In genomic region chr17:50954641-50955121, GRCh38 we compare ENCODE assay signal across 9 cellular contexts.
A peak's percentile ranks its signal among the peaks of the same experiment; 100 is the strongest.
DNase-seq lines count a peak whose midpoint lies in the region; ATAC-seq, FAIRE-seq and TF ChIP-seq lines count a peak whose summit lies in the region.
"Had no signal": no experiment of that assay in that cellular context is flagged by ENCODE, and none has a peak within 500 bp of the region (broad histone marks: within the 10 kb centered on the region; RNA-seq: fewer than 3 reads in every experiment).

No MANE protein-coding gene starts in this region.

- TF ChIP-seq EP300 in sigmoid colon (IDR thresholded peaks at IDR 0.05): no peak

- no peak for TF ChIP-seq POLR2A in sigmoid colon (IDR thresholded peaks at IDR 0.05)

- no peak for FAIRE-seq in frontal cortex (lab: Jason Lieb, UNC)

- TF ChIP-seq CTCF in GM10248 (IDR thresholded peaks at IDR 0.05; ENCODE audit: control extremely low read depth, extremely low read depth, low read depth, missing control alignments): no peak
- no peak for TF ChIP-seq CTCF in RWPE2 (IDR thresholded peaks at IDR 0.05; ENCODE audit: poor library complexity, severe bottlenecking)
- TF ChIP-seq CTCF in right atrium auricular region (IDR thresholded peaks at IDR 0.05): no peak
- no peak for TF ChIP-seq CTCF in sigmoid colon (IDR thresholded peaks at IDR 0.05)

- H3K9me3 ChIP-seq in RWPE2 (ENCODE audit: severe bottlenecking) (no peaks in the 10 kb centered on the region), right atrium auricular region (no peaks in the 10 kb centered on the region), sigmoid colon (no peaks in the 10 kb centered on the region)

- intact Hi-C loops in sigmoid colon (cut with DNase I): loop anchor here (5.0 to 10.0 kb wide), 2 partner anchors 167 to 410 kb away; partner anchors contain the start of gene SPATA20

- H3K4me1 ChIP-seq in RWPE2 (ENCODE audit: insufficient read depth, poor library complexity, severe bottlenecking): peaks cover 42% of the 10 kb centered on the region
- H3K4me1 ChIP-seq in right atrium auricular region: peaks cover 0 to 48% of the 10 kb centered on the region in 2 donors
- peaks cover 0 to 45% (median 37%) of the 10 kb centered on the region in 4 donors for H3K4me1 ChIP-seq in sigmoid colon

- H3K27me3 ChIP-seq in RWPE2 (ENCODE audit: insufficient read depth, poor library complexity, severe bottlenecking): no peaks in the 10 kb centered on the region
- no peaks in the 10 kb centered on the region for H3K27me3 ChIP-seq in right atrium auricular region
- H3K27me3 ChIP-seq in sigmoid colon: no peaks in the 10 kb centered on the region

- H3K27ac ChIP-seq in RWPE2 (ENCODE audit: poor library complexity, severe bottlenecking) (peak overlapping the region; percentile 34), right atrium auricular region (peak overlapping the region; percentile 38 to 53), sigmoid colon (peak overlapping the region; percentile 33 to 66 (median 61))

- no peak for ATAC-seq in RWPE2 (ENCODE audit: low read depth)
- ATAC-seq in GM19467 (IDR thresholded peaks at IDR 0.05; ENCODE audit: unreplicated experiment): no peak

- no peak overlapping the region for H3K4me3 ChIP-seq in RWPE2 (ENCODE audit: severe bottlenecking)
- no peak overlapping the region for H3K4me3 ChIP-seq in right atrium auricular region
- H3K4me3 ChIP-seq in sigmoid colon: no peak overlapping the region

- H3K36me3 ChIP-seq in RWPE2 (ENCODE audit: low read depth) (no peaks in the 10 kb centered on the region), right atrium auricular region (no peaks in the 10 kb centered on the region), sigmoid colon (peaks cover 0 to 6% (median 0%) of the 10 kb centered on the region in 4 donors)

- 78 to 80% methylated on average over 8 of the region's 8 CpGs for WGBS in sigmoid colon, 2 donors

- peak; percentile 22 for DNase-seq in GM10248 (ENCODE audit: extremely low spot score)
- no peak for DNase-seq in RWPE2 (ENCODE audit: low spot score)
- peak; percentile 56 for DNase-seq in right atrium auricular region (ENCODE audit: low spot score)
- DNase-seq in sigmoid colon: no peak
- no peak for DNase-seq in frontal cortex (ENCODE audit: low spot score in 2 of 2)
- no peak for DNase-seq in stimulated activated naive CD4-positive, alpha-beta T cell (lab: John Stamatoyannopoulos, UW)
- DNase-seq: activated CD4-positive, alpha-beta memory T cell treated with anti-CD3 and anti-CD28 coated beads for 36 hours; KG1 had no signal

- CTCF ChIA-PET in GM10248 (lab: Yijun Ruan, JAX): interaction anchor here (1.0 to 14.0 kb wide), 5 partner anchors 10 to 171 kb away, joined by 3 to 228 read pairs (median 16); no protein-coding TSS in a partner anchor

- POLR2A ChIA-PET in GM10248 (lab: Yijun Ruan, JAX): interaction anchor here (3.9 kb wide), 1 partner anchor 89 kb away, joined by 19 read pairs; the partner anchor contains the start of gene TOB1

Comparison
In these comparisons a context has a peak if more than half of its experiments do, and no peak if none do; other contexts are left out.
1. DNase-seq: peak in GM10248 (single experiment) and right atrium auricular region (single experiment); none in RWPE2 (single experiment), sigmoid colon (single experiment), frontal cortex (0 of 2) and stimulated activated naive CD4-positive, alpha-beta T cell (0 of 6).
2. Peak in every context shown above with its lines, with median percentiles within 50 percentile points of each other: H3K27ac ChIP-seq.